8 cellular contexts compared by ENCODE assay signal in genomic region chr6:161694995-161695394, GRCh38.
A peak's percentile ranks its signal among the peaks of the same experiment; 100 is the strongest.
DNase-seq lines count a peak whose midpoint lies in the region; ATAC-seq and TF ChIP-seq lines count a peak whose summit lies in the region.

No MANE protein-coding gene starts in this region.

- H3K36me3 ChIP-seq in left ventricle myocardium inferior (no peaks in the 10 kb centered on the region), NT2/D1 (ENCODE audit: insufficient read depth, insufficient read length, low read length) (no peaks in the 10 kb centered on the region)

- H3K9ac ChIP-seq in NT2/D1 (ENCODE audit: insufficient read length, low read depth) = no peak overlapping the region

- H3K4me3 ChIP-seq in left ventricle myocardium inferior (no peak overlapping the region), NT2/D1 (ENCODE audit: insufficient read length, low read depth) (no peak overlapping the region), fibroblast of pulmonary artery (replicated peaks; ENCODE audit: low read depth, low read length) (no peak overlapping the region)

- H3K9me3 ChIP-seq in left ventricle myocardium inferior (replicated peaks) (no peaks in the 10 kb centered on the region), NT2/D1 (ENCODE audit: insufficient read depth, low read length) (no peaks in the 10 kb centered on the region)

- intact Hi-C loops in left ventricle myocardium inferior (cut with micrococcal nuclease) = loop anchor here (10.0 kb wide), 1 partner anchor 300 kb away; no protein-coding TSS in a partner anchor
- intact Hi-C loops in left ventricle myocardium superior (cut with micrococcal nuclease) = loop anchor here (10.0 kb wide), 1 partner anchor 270 kb away; no protein-coding TSS in a partner anchor

- ATAC-seq in left ventricle myocardium superior (no peak), HG03342 (IDR thresholded peaks at IDR 0.05; ENCODE audit: unreplicated experiment) (no peak), GM21786 (IDR thresholded peaks at IDR 0.05; ENCODE audit: unreplicated experiment) (no peak), omental fat pad (ENCODE audit: low FRiP score) (no peak)

- peak; percentile 58 for TF ChIP-seq CTCF in left ventricle myocardium inferior (IDR thresholded peaks at IDR 0.05; ENCODE audit: borderline replicate concordance)
- peak; percentile 66 for TF ChIP-seq CTCF in fibroblast of pulmonary artery (IDR thresholded peaks at IDR 0.05; ENCODE audit: low read length, missing control alignments)
- no peak for TF ChIP-seq CTCF in omental fat pad (IDR thresholded peaks at IDR 0.05)

- no peaks in the 10 kb centered on the region for H3K27me3 ChIP-seq in left ventricle myocardium inferior (ENCODE audit: low read depth)
- H3K27me3 ChIP-seq in NT2/D1 (ENCODE audit: insufficient read depth, insufficient read length) = no peaks in the 10 kb centered on the region

- no peak for DNase-seq in left ventricle myocardium inferior
- DNase-seq in left ventricle myocardium superior = no peak
- peak; percentile 5 for DNase-seq in NT2/D1 (ENCODE audit: low read depth, low spot score)
- DNase-seq in fibroblast of pulmonary artery (ENCODE audit: low read depth) = peak; percentile 39
- DNase-seq in SW 1271 (lab: John Stamatoyannopoulos, UW) = no peak
- DNase-seq in omental fat pad (ENCODE audit: low spot score) = no peak

- H3K4me1 ChIP-seq in left ventricle myocardium inferior (no peaks in the 10 kb centered on the region), NT2/D1 (ENCODE audit: insufficient read depth, insufficient read length) (no peaks in the 10 kb centered on the region)

- no peak overlapping the region for H3K27ac ChIP-seq in left ventricle myocardium inferior (replicated peaks)

Comparison
In these comparisons a context has a peak if more than half of its experiments do, and no peak if none do; other contexts are left out.
1. DNase-seq: peak in NT2/D1 (single experiment) and fibroblast of pulmonary artery (single experiment); none in left ventricle myocardium inferior (single experiment), left ventricle myocardium superior (single experiment), SW 1271 (0 of 2) and omental fat pad (single experiment).
2. CTCF ChIP-seq: peak in left ventricle myocardium inferior (single experiment) and fibroblast of pulmonary artery (single experiment); none in omental fat pad (0 of 3).